In the genomic region with DNA sequence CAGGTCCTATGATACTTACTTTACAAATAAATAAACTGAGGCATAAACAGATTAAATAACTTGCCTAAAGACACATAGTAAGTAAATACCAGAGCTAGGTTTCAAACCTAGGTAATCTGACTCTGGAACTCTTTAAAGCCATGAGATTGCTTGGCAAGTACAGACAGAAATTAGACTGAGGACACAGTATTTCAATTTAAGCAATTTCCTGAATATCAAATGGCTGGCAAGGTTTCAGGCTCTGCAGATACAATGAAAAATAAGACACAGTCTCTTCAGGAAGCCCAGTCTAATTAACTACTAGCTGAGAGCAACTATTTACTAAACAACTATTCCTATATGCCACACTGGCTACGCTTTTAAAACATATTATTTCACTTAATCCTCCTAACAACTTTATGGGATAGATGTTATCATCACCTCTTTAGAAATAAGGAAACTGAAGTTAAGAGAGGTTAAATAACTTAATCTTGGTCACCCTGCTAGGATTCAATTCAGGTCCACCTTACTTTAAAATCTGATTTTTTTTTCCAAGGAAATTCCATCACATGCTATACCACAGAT, we compare ENCODE assay signal across 12 cellular contexts. TPM values are rescaled to one million over a fixed set of nuclear protein-coding genes. Genes with fewer than 3 reads are reported as not detected.
DNase-seq lines count a peak whose midpoint lies in the region; ATAC-seq and TF ChIP-seq lines count a peak whose summit lies in the region.
"Had no signal": no experiment of that assay in that cellular context is flagged by ENCODE, and none has a peak within 500 bp of the region (broad histone marks: within the 10 kb centered on the region; RNA-seq: fewer than 3 reads in every experiment).

No MANE protein-coding gene starts in this region.

- H3K4me3 ChIP-seq in skeletal muscle tissue (ENCODE audit: low read length in 3 of 3) (no peak overlapping the region), adrenal gland (no peak overlapping the region)
- H3K4me3 ChIP-seq: BLaER1 had no signal

- peaks cover 0 to 3% (median 0%) of the 10 kb centered on the region in 3 donors for H3K36me3 ChIP-seq in skeletal muscle tissue (ENCODE audit: control insufficient read depth in 3 of 3, insufficient read depth in 3 of 3, low read length in 3 of 3)
- peaks cover 0 to 5% of the 10 kb centered on the region in 2 donors for H3K36me3 ChIP-seq in adrenal gland (replicated peaks in 1 of 2)

- H3K27me3 Mint-ChIP-seq in activated naive CD4-positive, alpha-beta T cell treated with anti-CD3 and anti-CD28 coated beads for 36 hours (ENCODE audit: low read depth) = no peaks in the 10 kb centered on the region
- no peaks in the 10 kb centered on the region for H3K27me3 Mint-ChIP-seq in activated naive CD4-positive, alpha-beta T cell treated with anti-CD3 and anti-CD28 coated beads, Interleukin-2, amount 10 ng/mL, durations not matched to agents 7 days and 5 days

- no peaks in the 10 kb centered on the region for H3K9me3 ChIP-seq in skeletal muscle tissue (ENCODE audit: control insufficient read depth in 3 of 3, low read length in 3 of 3)
- no peaks in the 10 kb centered on the region for H3K9me3 ChIP-seq in adrenal gland (replicated peaks in 1 of 3)
- H3K9me3 ChIP-seq: BLaER1 had no signal

- no peaks in the 10 kb centered on the region for H3K27me3 ChIP-seq in skeletal muscle tissue (ENCODE audit: control insufficient read depth in 3 of 3, insufficient read depth in 3 of 3, low read length in 3 of 3)
- H3K27me3 ChIP-seq in adrenal gland = no peaks in the 10 kb centered on the region
- H3K27me3 ChIP-seq: BLaER1 had no signal

- TF ChIP-seq CTCF in adrenal gland (IDR thresholded peaks at IDR 0.05) = no peak

- peaks cover 22% of the 10 kb centered on the region for H3K36me3 Mint-ChIP-seq in activated naive CD4-positive, alpha-beta T cell treated with anti-CD3 and anti-CD28 coated beads for 36 hours (ENCODE audit: low read depth)
- H3K36me3 Mint-ChIP-seq in activated naive CD4-positive, alpha-beta T cell treated with anti-CD3 and anti-CD28 coated beads, Interleukin-2, amount 10 ng/mL, durations not matched to agents 7 days and 5 days = peaks cover 18% of the 10 kb centered on the region

- H3K4me1 Mint-ChIP-seq in activated naive CD4-positive, alpha-beta T cell treated with anti-CD3 and anti-CD28 coated beads for 36 hours (ENCODE audit: low read depth) = peaks cover 59% of the 10 kb centered on the region
- peaks cover 43% of the 10 kb centered on the region for H3K4me1 Mint-ChIP-seq in activated naive CD4-positive, alpha-beta T cell treated with anti-CD3 and anti-CD28 coated beads, Interleukin-2, amount 10 ng/mL, durations not matched to agents 7 days and 5 days

- no peak for ATAC-seq in GM18498 (IDR thresholded peaks at IDR 0.05; ENCODE audit: unreplicated experiment)

- H3K27ac Mint-ChIP-seq in activated naive CD4-positive, alpha-beta T cell treated with anti-CD3 and anti-CD28 coated beads for 36 hours = peak overlapping the region; percentile 36
- H3K27ac Mint-ChIP-seq in activated naive CD4-positive, alpha-beta T cell treated with anti-CD3 and anti-CD28 coated beads, Interleukin-2, amount 10 ng/mL, durations not matched to agents 7 days and 5 days = no peak overlapping the region

- intact Hi-C loops in activated naive CD4-positive, alpha-beta T cell treated with anti-CD3 and anti-CD28 coated beads for 36 hours (cut with micrococcal nuclease) = no loop called here
- intact Hi-C loops in adrenal gland (cut with DNase I) = loop anchor here in 1 of 2 donors (10.0 kb wide), 1 partner anchor 64 kb away; no protein-coding TSS in a partner anchor

- no peak for TF ChIP-seq POLR2A in adrenal gland (IDR thresholded peaks at IDR 0.05)

- no peak for DNase-seq in activated naive CD4-positive, alpha-beta T cell treated with anti-CD3 and anti-CD28 coated beads for 36 hours
- DNase-seq in activated naive CD4-positive, alpha-beta T cell treated with anti-CD3 and anti-CD28 coated beads, Interleukin-2, amount 10 ng/mL, durations not matched to agents 7 days and 5 days = no peak
- DNase-seq in OCI-M1 (lab: John Stamatoyannopoulos, UW) = peak; percentile 46
- DNase-seq in dermis blood vessel endothelial cell = peak; percentile 59
- DNase-seq in adrenal gland = no peak
- no peak for DNase-seq in nucleus accumbens (lab: John Stamatoyannopoulos, UW)
- DNase-seq: activated CD4-positive, CD25-positive, alpha-beta regulatory T cell; activated gamma-delta T cell treated with Interleukin-2 at 50 U/mL for 16 hours; NCI-H345 had no signal

- WGBS in adrenal gland, 4 donors = 76 to 89% (median 81%) methylated on average over 1 of the region's 1 CpG

- CTCF ChIA-PET in activated naive CD4-positive, alpha-beta T cell treated with anti-CD3 and anti-CD28 coated beads for 36 hours (lab: Charles Lee) = interaction anchor here (0.6 to 1.2 kb wide), 3 partner anchors 8 to 121 kb away, joined by 3 to 4 read pairs (median 3); no protein-coding TSS in a partner anchor
- CTCF ChIA-PET in activated naive CD4-positive, alpha-beta T cell treated with anti-CD3 and anti-CD28 coated beads, Interleukin-2, amount 10 ng/mL, durations not matched to agents 7 days and 5 days (lab: Charles Lee) = interaction anchor here (0.6 kb wide), 2 partner anchors 8 to 255 kb away, joined by 3 read pairs; no protein-coding TSS in a partner anchor

- H3K4me1 ChIP-seq in skeletal muscle tissue (ENCODE audit: control insufficient read depth in 3 of 3, insufficient read depth in 3 of 3, low read length in 3 of 3) = peaks cover 28 to 33% (median 32%) of the 10 kb centered on the region in 3 donors
- H3K4me1 ChIP-seq in adrenal gland (replicated peaks in 1 of 2) = peaks cover 29 to 41% of the 10 kb centered on the region in 2 donors

- peak overlapping the region in 2 of 3 donors; percentile 24 to 54 for H3K9ac ChIP-seq in skeletal muscle tissue (ENCODE audit: low read depth in 1 of 3, low read length in 3 of 3)
- H3K9ac ChIP-seq: BLaER1 had no signal

- H3K4me3 Mint-ChIP-seq in activated naive CD4-positive, alpha-beta T cell treated with anti-CD3 and anti-CD28 coated beads for 36 hours = no peak overlapping the region
- H3K4me3 Mint-ChIP-seq in activated naive CD4-positive, alpha-beta T cell treated with anti-CD3 and anti-CD28 coated beads, Interleukin-2, amount 10 ng/mL, durations not matched to agents 7 days and 5 days = no peak overlapping the region

- H3K27ac ChIP-seq in skeletal muscle tissue (ENCODE audit: low read depth, low read length) (peak overlapping the region; percentile 60), adrenal gland (peak overlapping the region in 1 of 5 donors; percentile 6)
- H3K27ac ChIP-seq: BLaER1 had no signal

- H3K9me3 Mint-ChIP-seq in activated naive CD4-positive, alpha-beta T cell treated with anti-CD3 and anti-CD28 coated beads for 36 hours = no peaks in the 10 kb centered on the region
- H3K9me3 Mint-ChIP-seq in activated naive CD4-positive, alpha-beta T cell treated with anti-CD3 and anti-CD28 coated beads, Interleukin-2, amount 10 ng/mL, durations not matched to agents 7 days and 5 days = no peaks in the 10 kb centered on the region

RNA-seq across cellular contexts. Expression of a gene that starts 4.3 kb away (rescaled TPM):
- total RNA-seq in activated naive CD4-positive, alpha-beta T cell treated with anti-CD3 and anti-CD28 coated beads for 36 hours = 10 to 100 TPM; 49.6 to 51.7 TPM
- total RNA-seq in dermis blood vessel endothelial cell = 90.2 and 100 TPM in 2 replicates
- 49.6 TPM for total RNA-seq in skeletal muscle tissue
- total RNA-seq in adrenal gland = 10 to 100 TPM; 68.3 to 87.2 (median 81.2) TPM
- 10 to 100 TPM; 50.2 to 68.5 (median 56.2) TPM for polyA plus RNA-seq in adrenal gland

RNA-seq across cellular contexts. Expression of a gene that starts 58.8 kb away (rescaled TPM):
- total RNA-seq in activated naive CD4-positive, alpha-beta T cell treated with anti-CD3 and anti-CD28 coated beads for 36 hours = 10 to 100 TPM; 15.5 to 15.8 TPM
- 82.9 and 92.2 TPM in 2 replicates for total RNA-seq in dermis blood vessel endothelial cell
- 7.8 TPM for total RNA-seq in skeletal muscle tissue
- 10 to 100 TPM; 29.3 to 62.5 (median 42.3) TPM for total RNA-seq in adrenal gland
- polyA plus RNA-seq in adrenal gland = 10 to 100 TPM; 16.2 to 39.4 (median 25.0) TPM

Comparison
In these comparisons a context has a peak if more than half of its experiments do, and no peak if none do; other contexts are left out.
1. DNase-seq: peak in OCI-M1 (single experiment) and dermis blood vessel endothelial cell (single experiment); none in activated naive CD4-positive, alpha-beta T cell treated with anti-CD3 and anti-CD28 coated beads for 36 hours (single experiment), activated naive CD4-positive, alpha-beta T cell treated with anti-CD3 and anti-CD28 coated beads, Interleukin-2, amount 10 ng/mL, durations not matched to agents 7 days and 5 days (single experiment), adrenal gland (0 of 7) and nucleus accumbens (0 of 56).